In the genomic region with DNA sequence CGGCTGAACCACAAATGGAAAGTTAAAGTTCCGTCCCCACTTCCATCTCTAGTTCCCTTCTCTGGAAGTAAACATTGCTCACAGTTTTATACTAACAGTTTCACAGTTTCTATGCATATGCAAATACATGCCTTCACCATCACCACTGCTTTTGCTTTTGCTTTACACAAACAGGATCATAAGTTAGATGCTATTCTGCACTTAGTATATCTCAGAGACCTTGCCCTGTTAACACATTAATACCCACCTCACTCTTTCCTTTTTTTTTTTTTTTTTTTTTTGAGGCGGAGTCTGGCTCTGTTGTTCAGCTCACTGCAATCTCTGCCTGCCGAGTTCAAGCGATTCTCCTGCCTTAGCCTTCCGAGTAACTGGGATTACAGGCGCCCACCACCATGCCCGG, we compare ENCODE assay signal across 8 cellular contexts. TPM values are rescaled to one million over a fixed set of nuclear protein-coding genes. Genes with fewer than 3 reads are reported as not detected.
A peak's percentile ranks its signal among the peaks of the same experiment; 100 is the strongest.
DNase-seq lines count a peak whose midpoint lies in the region; ATAC-seq and TF ChIP-seq lines count a peak whose summit lies in the region.

No MANE protein-coding gene starts in this region.

- no peaks in the 10 kb centered on the region for H3K9me3 Mint-ChIP-seq in T-helper 2 cell treated with Interferon-gamma antibody and Interleukin-4, amounts not matched to agents 5 μg/mL and 100 μg/mL, for 36 hours

- ATAC-seq in HG02884 (IDR thresholded peaks at IDR 0.05; ENCODE audit: unreplicated experiment) (peak; percentile 43), heart left ventricle (peak in 2 of 4 donors; percentile 2 to 3)

- intact Hi-C loops in heart left ventricle (cut with DNase I): loop anchor here (2.0 to 10.0 kb wide), 11 partner anchors 40 to 272 kb away; a partner anchor contains a TSS

- no peaks in the 10 kb centered on the region for H3K27me3 Mint-ChIP-seq in T-helper 2 cell treated with Interferon-gamma antibody and Interleukin-4, amounts not matched to agents 5 μg/mL and 100 μg/mL, for 36 hours (ENCODE audit: low read depth)

- H3K27ac Mint-ChIP-seq in T-helper 2 cell treated with Interferon-gamma antibody and Interleukin-4, amounts not matched to agents 5 μg/mL and 100 μg/mL, for 36 hours: peak overlapping the region; percentile 94

- peaks cover 0 to 18% (median 11%) of the 10 kb centered on the region in 9 donors for H3K36me3 ChIP-seq in heart left ventricle

- H3K9me3 ChIP-seq in heart left ventricle: no peaks in the 10 kb centered on the region

- H3K27ac ChIP-seq in heart left ventricle: peak overlapping the region; percentile 79 to 98 (median 94)

- WGBS in heart left ventricle, 4 donors: 3 to 6% (median 5%) methylated on average over 8 of the region's 8 CpGs

- H3K4me1 Mint-ChIP-seq in T-helper 2 cell treated with Interferon-gamma antibody and Interleukin-4, amounts not matched to agents 5 μg/mL and 100 μg/mL, for 36 hours (ENCODE audit: low read depth): peaks cover 21% of the 10 kb centered on the region

- peaks cover 6% of the 10 kb centered on the region for H3K36me3 Mint-ChIP-seq in T-helper 2 cell treated with Interferon-gamma antibody and Interleukin-4, amounts not matched to agents 5 μg/mL and 100 μg/mL, for 36 hours (ENCODE audit: low read depth)

- peak overlapping the region; percentile 97 for H3K4me3 Mint-ChIP-seq in T-helper 2 cell treated with Interferon-gamma antibody and Interleukin-4, amounts not matched to agents 5 μg/mL and 100 μg/mL, for 36 hours

- DNase-seq in NCI-H1694 treated with DMSO at 0.1 percent for 48 hours (lab: John Stamatoyannopoulos, UW) (peak; percentile 3), NCI-H1694 (lab: John Stamatoyannopoulos, UW) (no peak), heart left ventricle (no peak), skeletal muscle cell (ENCODE audit: low read depth) (no peak), H4 (ENCODE audit: low spot score) (no peak), kidney glomerular epithelial cell (lab: John Stamatoyannopoulos, UW) (no peak)
- no peak for DNase-seq in T-helper 2 cell treated with Interferon-gamma antibody and Interleukin-4, amounts not matched to agents 5 μg/mL and 100 μg/mL, for 36 hours (ENCODE audit: low spot score)

- H3K4me1 ChIP-seq in heart left ventricle: peaks cover 0 to 41% (median 9%) of the 10 kb centered on the region in 12 donors

- TF ChIP-seq CTCF in heart left ventricle (IDR thresholded peaks at IDR 0.05): no peak

- H3K4me3 ChIP-seq in heart left ventricle: peak overlapping the region; percentile 58 to 98 (median 80)
- H3K4me3 ChIP-seq in skeletal muscle cell (ENCODE audit: low read depth, low read length): peak overlapping the region; percentile 78

- H3K27me3 ChIP-seq in heart left ventricle: no peaks in the 10 kb centered on the region

- TF ChIP-seq POLR2A in heart left ventricle (IDR thresholded peaks at IDR 0.05): no peak

RNA-seq across cellular contexts. Expression of a gene that starts 0.9 kb away (rescaled TPM):
- total RNA-seq in heart left ventricle: 10 to 100 TPM in 4 of 9 donors, 1 to 10 TPM in 5; 4.1 to 31.3 (median 9.8) TPM
- polyA plus RNA-seq in heart left ventricle: 1 to 10 TPM; 7.4 to 9.0 TPM
- total RNA-seq in H4 (2014; rRNA removed; shearing (Covaris generic)): 10.6 and 12.0 TPM in 2 replicates

RNA-seq across cellular contexts. Expression of a gene that starts 23.5 kb away (rescaled TPM):
- total RNA-seq in heart left ventricle: under 1 TPM; 0.07 to 1.00 (median 0.58) TPM
- under 1 TPM; 0.25 to 0.61 TPM for polyA plus RNA-seq in heart left ventricle
- total RNA-seq in H4 (2014; rRNA removed; shearing (Covaris generic)): not detected in 2 replicates

RNA-seq across cellular contexts. Expression of a gene that starts 42.2 kb away (rescaled TPM):
- 10 to 100 TPM; 16.1 to 40.9 (median 18.5) TPM for total RNA-seq in heart left ventricle
- polyA plus RNA-seq in heart left ventricle: 10 to 100 TPM; 21.6 to 30.0 TPM
- total RNA-seq in H4 (2014; rRNA removed; shearing (Covaris generic)): 69.6 and 83.2 TPM in 2 replicates

RNA-seq across cellular contexts. Expression of a gene that starts 42.6 kb away (rescaled TPM):
- total RNA-seq in heart left ventricle: 10 to 100 TPM; 60.4 to 92.6 (median 76.4) TPM
- 100 to 1,000 TPM in 1 of 2 donors, 10 to 100 TPM in 1; 47.9 to 109 TPM for polyA plus RNA-seq in heart left ventricle
- total RNA-seq in H4 (2014; rRNA removed; shearing (Covaris generic)): 54.7 and 122 TPM in 2 replicates

RNA-seq across cellular contexts. Expression of a gene that starts 48.8 kb away (rescaled TPM):
- 10 to 100 TPM; 12.3 to 25.3 (median 18.0) TPM for total RNA-seq in heart left ventricle
- 10 to 100 TPM; 13.9 to 39.8 TPM for polyA plus RNA-seq in heart left ventricle
- total RNA-seq in H4 (2014; rRNA removed; shearing (Covaris generic)): 29.5 and 32.8 TPM in 2 replicates
